ENCODE assay signal across 8 cellular contexts in the genomic region with DNA sequence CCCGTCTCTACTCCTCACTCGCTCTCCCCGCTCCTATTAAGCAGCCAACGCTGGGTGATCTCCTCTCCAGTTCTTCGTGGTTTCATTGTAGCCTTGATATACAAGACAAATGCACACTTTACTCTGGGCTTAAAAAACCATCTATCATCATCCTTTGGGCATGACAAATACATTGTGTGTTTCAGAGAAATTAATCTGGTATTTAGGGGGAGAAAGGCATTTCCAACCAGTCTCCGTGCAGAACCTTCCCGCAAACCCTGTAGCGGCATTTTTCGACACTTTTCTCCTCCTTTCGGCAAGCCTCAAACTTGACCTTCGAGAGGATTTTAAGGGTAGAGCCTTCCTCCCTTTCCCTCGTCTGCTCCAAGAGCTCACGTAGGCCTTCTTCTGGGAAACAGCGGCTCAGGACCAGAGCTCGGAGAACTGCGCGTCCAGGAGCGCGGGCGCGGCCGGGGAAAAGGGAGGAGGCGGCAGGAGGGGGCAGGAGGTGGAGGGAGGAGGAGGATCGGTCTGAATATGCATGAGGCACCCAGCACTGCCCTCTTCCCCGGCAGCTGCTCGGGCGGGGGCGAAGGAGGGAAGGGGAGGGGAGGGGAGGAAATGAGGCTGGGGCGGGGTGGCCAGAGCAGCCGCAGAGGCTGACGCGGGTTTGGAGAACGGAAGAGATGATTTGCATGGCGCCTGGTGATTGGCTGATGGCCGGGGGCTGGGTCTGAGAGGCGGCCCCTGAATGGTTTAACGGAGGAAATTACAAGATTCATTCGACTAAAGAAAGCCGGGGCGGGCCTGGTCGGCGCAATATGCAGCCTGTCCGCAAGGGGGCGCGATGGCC.
A peak's percentile ranks its signal among the peaks of the same experiment; 100 is the strongest.
DNase-seq lines count a peak whose midpoint lies in the region; ATAC-seq and TF ChIP-seq lines count a peak whose summit lies in the region.

No MANE protein-coding gene starts in this region.

- 0% methylated on average over 5 of the region's 45 CpGs; no CpG with 5 or more reads in 1 of the 2 experiments for whole genome bisulfite sequencing in IMR-90 (ENCODE audit: extremely low coverage in 2 of 2, insufficient read length in 1 of 2), 2 experiments
- WGBS in esophagus, 2 donors = 0 to 1% methylated on average over 37 to 45 of the region's 45 CpGs

- peak; percentile 38 for TF ChIP-seq RAD21 in IMR-90 (IDR thresholded peaks at IDR 0.05; ENCODE audit: low read length)

- peak; percentile 90 for DNase-seq in DMS153 (lab: John Stamatoyannopoulos, UW)
- DNase-seq in IMR-90 = peak; percentile 93
- DNase-seq in activated T-cell treated with anti-CD3 and anti-CD28 coated beads for 4 hours = peak; percentile 62
- peak; percentile 50 to 65 for DNase-seq in stimulated activated CD8-positive, alpha-beta memory T cell treated with anti-CD3 and anti-CD28 coated beads, Interleukin-4, amount 100 ng/mL, for 1 hour (ENCODE audit: low read depth in 2 of 2, low spot score in 1 of 2)

- H4K91ac ChIP-seq in IMR-90 (ENCODE audit: insufficient read depth, low read depth, low read length) = no peak overlapping the region

- no peaks in the 10 kb centered on the region for H3K36me3 ChIP-seq in IMR-90 (ENCODE audit: control insufficient read depth, insufficient read depth, low read length)
- H3K36me3 ChIP-seq in OCI-LY1 (ENCODE audit: insufficient read depth, low read length) = no peaks in the 10 kb centered on the region
- no peaks in the 10 kb centered on the region for H3K36me3 ChIP-seq in esophagus (ENCODE audit: control insufficient read depth in 2 of 2, insufficient read depth in 2 of 2, low read length in 1 of 2)
- H3K36me3 ChIP-seq in mucosa of rectum (ENCODE audit: control insufficient read depth in 2 of 2, insufficient read depth in 2 of 2, low read length in 2 of 2) = no peaks in the 10 kb centered on the region

- H3K9ac ChIP-seq in IMR-90 (ENCODE audit: low read depth, low read length) = peak overlapping the region; percentile 45
- H3K9ac ChIP-seq in OCI-LY1 (ENCODE audit: low read length) = no peak overlapping the region
- H3K9ac ChIP-seq in mucosa of rectum (ENCODE audit: low read depth in 1 of 2, low read length in 2 of 2) = peak overlapping the region; percentile 2 to 14

- no peaks in the 10 kb centered on the region for H4K20me1 ChIP-seq in IMR-90 (ENCODE audit: insufficient read depth, low read length)
- no peaks in the 10 kb centered on the region for H4K20me1 ChIP-seq in OCI-LY1 (ENCODE audit: insufficient read depth, low read length)

- intact Hi-C loops in IMR-90 (cut with micrococcal nuclease) = loop anchor here (1.0 to 2.0 kb wide), 3 partner anchors 360 to 550 kb away; no protein-coding TSS in a partner anchor

- dilution Hi-C loops in IMR-90 (cut with HindIII; ENCODE audit: low sequenced_read_pairs, unreplicated experiment) = no loop called here

- peak; percentile 95 for ATAC-seq in GM21619 (IDR thresholded peaks at IDR 0.05; ENCODE audit: unreplicated experiment)
- ATAC-seq in IMR-90 (ENCODE audit: low read depth) = peak; percentile 97

- peak; percentile 68 for TF ChIP-seq CTCF in IMR-90 (conservative IDR thresholded peaks at IDR 0.05; ENCODE audit: low read depth, low read length)
- peak; percentile 30; the same call in 1 of the 2 replicates for TF ChIP-seq CTCF in OCI-LY1 (IDR thresholded peaks at IDR 0.05; ENCODE audit: low read length)

- H2AK9ac ChIP-seq in IMR-90 (replicated peaks; ENCODE audit: low read depth, low read length, poor library complexity) = no peak overlapping the region

- POLR2A ChIA-PET in IMR-90 (lab: Charles Lee; ENCODE audit: unreplicated experiment) = no interaction called here

- H3K27ac ChIP-seq in IMR-90 (ENCODE audit: insufficient read depth, low read length) (no peak overlapping the region), OCI-LY1 (ENCODE audit: low read depth, low read length, poor library complexity, severe bottlenecking) (no peak overlapping the region), esophagus (ENCODE audit: low read depth in 2 of 2, low read length in 1 of 2) (no peak overlapping the region), mucosa of rectum (ENCODE audit: low read depth in 2 of 2, low read length in 2 of 2) (no peak overlapping the region)

- H3F3A ChIP-seq in OCI-LY1 (ENCODE audit: insufficient read depth, low read length) = no peaks in the 10 kb centered on the region

- H3K56ac ChIP-seq in IMR-90 (ENCODE audit: extremely low read depth, insufficient read depth, low read length) = no peak overlapping the region

- H3K4me1 ChIP-seq in IMR-90 (ENCODE audit: control insufficient read depth, insufficient read depth, low read length) (no peaks in the 10 kb centered on the region), OCI-LY1 (ENCODE audit: insufficient read depth, low read length, severe bottlenecking) (peaks cover 22% of the 10 kb centered on the region), esophagus (ENCODE audit: control insufficient read depth in 2 of 2, insufficient read depth in 2 of 2, low read length in 1 of 2) (peaks cover 0 to 3% of the 10 kb centered on the region in 2 donors), mucosa of rectum (ENCODE audit: control insufficient read depth in 2 of 2, insufficient read depth in 2 of 2, low read length in 2 of 2) (peaks cover 16 to 20% of the 10 kb centered on the region in 2 donors)

- H3K14ac ChIP-seq in IMR-90 (replicated peaks; ENCODE audit: low read depth, low read length) = no peak overlapping the region

- BruUV-seq in IMR-90 (replicated peaks; lab: Mats Ljungman, UMichigan) = no TSS peak

- H4K8ac ChIP-seq in IMR-90 (ENCODE audit: low read depth in 2 of 2, low read length in 2 of 2) = no peak overlapping the region

- no peak overlapping the region for H2AK5ac ChIP-seq in IMR-90 (ENCODE audit: low read depth, low read length)

- H2BK5ac ChIP-seq in IMR-90 (ENCODE audit: low read depth, low read length, poor library complexity, severe bottlenecking) = no peak overlapping the region

- H3K9me1 ChIP-seq in IMR-90 (ENCODE audit: insufficient read depth, low read length) = no peaks in the 10 kb centered on the region; the same call in 1 of the 2 replicates

- no peak overlapping the region for H3K23ac ChIP-seq in IMR-90 (ENCODE audit: low read depth, low read length)

- CTCF ChIA-PET in IMR-90 (lab: Yijun Ruan, JAX) = interaction anchor here (0.8 kb wide), 1 partner anchor 550 kb away, joined by 3 read pairs; no protein-coding TSS in a partner anchor

- no peaks in the 10 kb centered on the region for H3K79me2 ChIP-seq in OCI-LY1 (ENCODE audit: insufficient read depth, low read length)

- no peak overlapping the region for H2BK120ac ChIP-seq in IMR-90 (ENCODE audit: low read depth, low read length)

- H2AFZ ChIP-seq in IMR-90 (replicated peaks; ENCODE audit: low read length, poor library complexity) (peak overlapping the region; percentile 90), OCI-LY1 (ENCODE audit: low read length) (no peak overlapping the region)

- H3K4me2 ChIP-seq in IMR-90 (ENCODE audit: low read depth, low read length) (peak overlapping the region; percentile 63), OCI-LY1 (ENCODE audit: low read length) (peak overlapping the region; percentile 14; the same call in 1 of the 2 replicates)

- H3K4me3 ChIP-seq in IMR-90 (ENCODE audit: insufficient read depth, low read depth, low read length) = peak overlapping the region; percentile 44
- H3K4me3 ChIP-seq in OCI-LY1 (ENCODE audit: low read depth, low read length, poor library complexity, severe bottlenecking) = peak overlapping the region; percentile 22
- H3K4me3 ChIP-seq in esophagus (ENCODE audit: low read depth in 1 of 2, low read length in 2 of 2) = peak overlapping the region; percentile 30 to 33
- peak overlapping the region; percentile 54 to 75 for H3K4me3 ChIP-seq in mucosa of rectum (ENCODE audit: low read length in 2 of 2)

- H2BK20ac ChIP-seq in IMR-90 (ENCODE audit: low read depth, low read length) = no peak overlapping the region

- H3K18ac ChIP-seq in IMR-90 (ENCODE audit: low read depth, low read length) = no peak overlapping the region

- TF ChIP-seq POLR2A in IMR-90 (IDR thresholded peaks at IDR 0.05; ENCODE audit: low read depth, low read length) = no peak

- H2BK15ac ChIP-seq in IMR-90 (ENCODE audit: low read depth, low read length) = no peak overlapping the region

- H3K9me2 ChIP-seq in OCI-LY1 (ENCODE audit: low read depth, low read length) = no peaks in the 10 kb centered on the region

- peaks cover 49% of the 10 kb centered on the region for H3K27me3 ChIP-seq in IMR-90 (ENCODE audit: control insufficient read depth, insufficient read depth, low read length)
- no peaks in the 10 kb centered on the region for H3K27me3 ChIP-seq in OCI-LY1 (ENCODE audit: insufficient read depth, low read length)
- H3K27me3 ChIP-seq in esophagus (ENCODE audit: control insufficient read depth in 1 of 2, insufficient read depth in 2 of 2, low read length in 2 of 2) = peaks cover 3 to 4% of the 10 kb centered on the region in 2 donors
- H3K27me3 ChIP-seq in mucosa of rectum (ENCODE audit: control insufficient read depth in 2 of 2, insufficient read depth in 2 of 2, low read length in 2 of 2) = peaks cover 28 to 41% of the 10 kb centered on the region in 2 donors

- in situ Hi-C loops in IMR-90 (cut with MboI; ENCODE audit: low sequenced_read_pairs) = loop anchor here (5.0 kb wide), 1 partner anchor 546 kb away; no protein-coding TSS in a partner anchor

- H3K4ac ChIP-seq in IMR-90 (ENCODE audit: low read depth, low read length) = no peak overlapping the region

- no peak overlapping the region for H4K5ac ChIP-seq in IMR-90 (ENCODE audit: low read depth, low read length)

- peaks cover 2% of the 10 kb centered on the region; the same call in 1 of the 2 replicates for H3K9me3 ChIP-seq in IMR-90 (ENCODE audit: control insufficient read depth, insufficient read depth, low read length)
- no peaks in the 10 kb centered on the region for H3K9me3 ChIP-seq in OCI-LY1 (ENCODE audit: low read length)
- H3K9me3 ChIP-seq in esophagus (ENCODE audit: control insufficient read depth in 2 of 2, insufficient read depth in 1 of 2, low read depth in 1 of 2, low read length in 1 of 2) = peaks cover 2 to 3% of the 10 kb centered on the region in 2 donors
- no peaks in the 10 kb centered on the region for H3K9me3 ChIP-seq in mucosa of rectum (ENCODE audit: control insufficient read depth in 2 of 2, low read length in 2 of 2)

- no peaks in the 10 kb centered on the region for H3K79me1 ChIP-seq in IMR-90 (ENCODE audit: low read depth in 1 of 2, low read length in 2 of 2)

TF ChIP-seq in IMR-90, 13 proteins besides CTCF, POLR2A, EP300 and RAD21:
- TF ChIP-seq SMC3 (IDR thresholded peaks at IDR 0.05; ENCODE audit: low read depth, low read length) (peak; percentile 18; the same call in 1 of the 2 replicates), MAZ (IDR thresholded peaks at IDR 0.05; ENCODE audit: borderline replicate concordance, low read depth, low read length) (peak; percentile 87), NFE2L2 (IDR thresholded peaks at IDR 0.05; ENCODE audit: low read depth, low read length) (no peak)
